In the genomic region with DNA sequence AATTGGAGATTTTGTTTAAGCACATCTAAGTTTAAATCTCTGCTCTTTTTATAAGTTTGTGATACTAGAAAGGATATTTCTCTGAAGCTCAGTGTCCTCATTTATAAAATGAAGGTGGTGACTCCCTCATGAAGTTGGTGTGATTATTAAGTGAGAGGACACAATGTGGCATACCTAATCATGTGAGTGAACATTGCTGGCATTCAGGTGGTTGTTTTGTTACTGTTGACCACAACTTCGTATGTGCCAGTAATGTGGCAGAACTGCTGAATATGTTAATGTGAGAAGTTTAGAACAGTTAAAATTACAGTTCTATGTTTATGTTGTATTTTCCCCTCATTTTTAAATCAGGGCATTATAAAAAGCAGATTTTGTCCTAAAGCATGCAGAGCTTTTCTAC, we compare ENCODE assay signal across 27 cellular contexts.
"Had no signal": no experiment of that assay in that cellular context is flagged by ENCODE, and none has a peak within 500 bp of the region (broad histone marks: within the 10 kb centered on the region; RNA-seq: fewer than 3 reads in every experiment).

No MANE protein-coding gene starts in this region.

- DNase-seq: Kasumi-1, MG63, NCI-H1048, NCI-H1092 treated with DMSO at 0.1 percent for 48 hours, NCI-H1105 treated with DMSO at 0.1 percent for 48 hours, NCI-H146, NCI-H1694, NCI-H187, NCI-H1930, NCI-H2029 treated with DMSO at 0.1 percent for 48 hours, NCI-H2081 treated with DMSO at 0.1 percent for 48 hours, NCI-H2107, NCI-H2171, NCI-H226, NCI-H446 treated with DMSO at 0.1 percent for 48 hours, NCI-H510A, NCI-H524, NCI-H526, NCI-H69, NCI-H748 treated with DMSO at 0.1 percent for 48 hours, PC-9, SHP77, SIG-M5, SJCRH30 had no signal

- ATAC-seq: Panc1, Right ventricle myocardium inferior, SK-N-SH treated with all-trans-retinoic acid at 6 μM for 48 hours had no signal
